8 cellular contexts compared by ENCODE assay signal in the genomic region with DNA sequence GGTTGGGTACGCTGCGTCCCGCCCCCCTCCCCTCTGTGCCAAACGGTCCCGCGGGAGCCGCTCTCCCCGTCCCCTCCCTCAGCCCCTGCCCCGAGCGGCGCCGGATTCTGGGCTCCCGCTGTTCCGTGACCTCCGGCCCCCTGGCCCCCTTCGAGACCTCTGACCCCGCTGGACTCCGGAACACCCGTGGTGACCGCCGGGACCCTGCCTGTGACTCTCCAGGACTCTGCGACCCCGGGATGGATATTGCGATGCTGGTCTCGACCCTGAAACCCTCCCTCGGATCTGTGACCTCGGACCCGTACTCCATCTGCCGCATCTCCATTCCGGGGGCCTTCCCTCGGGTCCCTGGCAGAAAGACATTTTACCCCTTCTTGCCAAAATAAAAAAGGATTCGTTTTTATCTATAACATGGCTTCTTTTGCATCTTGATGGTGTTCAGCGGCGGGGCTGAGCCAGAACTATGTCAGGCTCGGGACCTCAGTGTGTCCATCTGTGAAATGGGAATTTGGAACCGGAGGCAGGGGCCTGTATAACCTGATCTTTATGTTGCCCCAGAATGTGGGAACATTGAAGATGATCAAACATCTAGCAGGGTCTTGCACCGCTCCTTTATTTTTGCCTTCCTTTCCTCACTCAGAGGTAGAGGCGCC. TPM values are rescaled to one million over a fixed set of nuclear protein-coding genes. Genes with fewer than 3 reads are reported as not detected.
DNase-seq lines count a peak whose midpoint lies in the region; ATAC-seq, FAIRE-seq and TF ChIP-seq lines count a peak whose summit lies in the region.

No MANE protein-coding gene starts in this region.

- H3F3A ChIP-seq in OCI-LY1 (ENCODE audit: insufficient read depth, low read length) = no peaks in the 10 kb centered on the region

- peak overlapping the region; percentile 89 to 95 (median 92) for H3K4me3 Mint-ChIP-seq in CD4-positive, alpha-beta memory T cell

- H3K4me2 ChIP-seq in OCI-LY1 (ENCODE audit: low read length) (peak overlapping the region; percentile 81), H1 (ENCODE audit: insufficient read depth in 1 of 2, low read depth in 2 of 2, low read length in 2 of 2) (peak overlapping the region; percentile 67 to 80), neuronal stem cell (ENCODE audit: insufficient read depth, low read length, poor library complexity, severe bottlenecking) (peak overlapping the region; percentile 51)

- H3K18ac ChIP-seq in H1 (ENCODE audit: extremely low read depth, low read length) (peak overlapping the region; percentile 60; the same call in 1 of the 2 replicates), neuronal stem cell (ENCODE audit: low read length) (peak overlapping the region; percentile 65)

- H3K14ac ChIP-seq in H1 (ENCODE audit: insufficient read length) = no peak overlapping the region
- H3K14ac ChIP-seq in neuronal stem cell (ENCODE audit: low read length) = no peak overlapping the region

- no peaks in the 10 kb centered on the region for H3K79me2 ChIP-seq in OCI-LY1 (ENCODE audit: insufficient read depth, low read length)
- peaks cover 0 to 16% of the 10 kb centered on the region in 2 experiments; a peak in 1 of 4 replicates for H3K79me2 ChIP-seq in H1 (ENCODE audit: control insufficient read depth in 1 of 2, insufficient read depth in 2 of 2, low read length in 2 of 2)

- FAIRE-seq in H1 (lab: Jason Lieb, UNC) = no peak
- FAIRE-seq in frontal cortex (lab: Jason Lieb, UNC) = no peak

- TF ChIP-seq CTCF in OCI-LY1 (IDR thresholded peaks at IDR 0.05; ENCODE audit: low read length) (peak; percentile 91), H1 (IDR thresholded peaks at IDR 0.05; ENCODE audit: control extremely low read depth in 1 of 3, insufficient read depth in 1 of 3, low read depth in 1 of 3, low read length in 3 of 3) (no peak)

- H4K20me1 ChIP-seq in OCI-LY1 (ENCODE audit: insufficient read depth, low read length) (no peaks in the 10 kb centered on the region), H1 (replicated peaks in 1 of 2; ENCODE audit: control insufficient read depth in 1 of 2, insufficient read depth in 2 of 2, low read length in 2 of 2) (peaks cover 0 to 4% of the 10 kb centered on the region in 2 experiments)

- H2AK5ac ChIP-seq in H1 (ENCODE audit: low read depth, low read length) (no peak overlapping the region), neuronal stem cell (ENCODE audit: low read depth, low read length) (peak overlapping the region; percentile 96)

- H2BK120ac ChIP-seq in H1 (replicated peaks; ENCODE audit: low read depth, low read length) (no peak overlapping the region), neuronal stem cell (ENCODE audit: low read depth, low read length) (no peak overlapping the region)

- H3K79me1 ChIP-seq in H1 (ENCODE audit: low read depth, low read length) (peaks cover 6% of the 10 kb centered on the region; the same call in 1 of the 2 replicates), neuronal stem cell (ENCODE audit: low read depth, low read length) (peaks cover 7% of the 10 kb centered on the region)

- H4K91ac ChIP-seq in H1 (replicated peaks; ENCODE audit: insufficient read length, low read length) = no peak overlapping the region
- H4K91ac ChIP-seq in neuronal stem cell (ENCODE audit: low read depth, low read length, poor library complexity) = no peak overlapping the region

- TF ChIP-seq POLR2A in H1 (IDR thresholded peaks at IDR 0.05; ENCODE audit: control extremely low read depth in 1 of 2, low read depth in 2 of 2, low read length in 2 of 2) = no peak

- no peak overlapping the region for H2BK5ac ChIP-seq in H1 (ENCODE audit: low read depth, low read length)
- no peak overlapping the region for H2BK5ac ChIP-seq in neuronal stem cell (ENCODE audit: low read length)

- H2BK12ac ChIP-seq in H1 (ENCODE audit: low read depth, low read length) (no peak overlapping the region), neuronal stem cell (ENCODE audit: low read length) (no peak overlapping the region)

- H4K5ac ChIP-seq in H1 (ENCODE audit: insufficient read length, low read depth, low read length) = no peak overlapping the region

- DNase-seq in CD4-positive, alpha-beta memory T cell = no peak
- DNase-seq in H1 (ENCODE audit: low read depth in 1 of 2, low spot score in 2 of 2) = peak in 1 of 2 experiments; percentile 60
- no peak for DNase-seq in neuronal stem cell (ENCODE audit: low spot score)
- no peak for DNase-seq in T-helper 9 cell
- DNase-seq in frontal cortex (ENCODE audit: low spot score in 2 of 2) = no peak
- no peak for DNase-seq in D341Med (ENCODE audit: low spot score)

- H3K4me3 ChIP-seq in CD4-positive, alpha-beta memory T cell (ENCODE audit: low read length in 2 of 2) = peak overlapping the region; percentile 66 to 67
- H3K4me3 ChIP-seq in OCI-LY1 (ENCODE audit: low read depth, low read length, poor library complexity, severe bottlenecking) (peak overlapping the region; percentile 62), H1 (ENCODE audit: extremely low read depth in 1 of 4, insufficient read depth in 2 of 4, low read depth in 3 of 4, low read length in 4 of 4) (peak overlapping the region; percentile 43 to 64 (median 47)), neuronal stem cell (ENCODE audit: low read length in 2 of 2) (peak overlapping the region; percentile 17 to 20)

- H2AFZ ChIP-seq in OCI-LY1 (ENCODE audit: low read length) = peak overlapping the region; percentile 76
- H2AFZ ChIP-seq in H1 (ENCODE audit: low read length) = no peak overlapping the region
- H2AFZ ChIP-seq in neuronal stem cell (ENCODE audit: low read length) = peak overlapping the region; percentile 90

- no peak for ATAC-seq in GM21423 (IDR thresholded peaks at IDR 0.05; ENCODE audit: unreplicated experiment)

- H2BK15ac ChIP-seq in H1 (ENCODE audit: low read length) (no peak overlapping the region), neuronal stem cell (ENCODE audit: low read length) (no peak overlapping the region)

- H3K9ac ChIP-seq in OCI-LY1 (ENCODE audit: low read length) = peak overlapping the region; percentile 67
- no peak overlapping the region for H3K9ac ChIP-seq in H1 (replicated peaks in 1 of 4; ENCODE audit: extremely low read depth in 1 of 4, low read depth in 3 of 4, low read length in 3 of 4)
- H3K9ac ChIP-seq in neuronal stem cell (ENCODE audit: low read depth, low read length, poor library complexity) = no peak overlapping the region

- H3K27ac Mint-ChIP-seq in CD4-positive, alpha-beta memory T cell = peak overlapping the region; percentile 75 to 91 (median 89)

- H3K4me1 Mint-ChIP-seq in CD4-positive, alpha-beta memory T cell = peaks cover 7 to 31% (median 20%) of the 10 kb centered on the region in 4 donors

- H3K9me3 ChIP-seq in CD4-positive, alpha-beta memory T cell (ENCODE audit: control insufficient read depth in 1 of 2, low read length in 2 of 2) = no peaks in the 10 kb centered on the region
- H3K9me3 ChIP-seq in OCI-LY1 (ENCODE audit: low read length) (no peaks in the 10 kb centered on the region), H1 (ENCODE audit: insufficient read depth in 2 of 2, low read depth in 1 of 2, low read length in 1 of 2) (no peaks in the 10 kb centered on the region), neuronal stem cell (replicated peaks in 1 of 2; ENCODE audit: control insufficient read depth in 2 of 2, insufficient read depth in 1 of 2, low read depth in 1 of 2, low read length in 2 of 2) (no peaks in the 10 kb centered on the region)

- POLR2A ChIA-PET in CD4-positive, alpha-beta memory T cell (lab: Charles Lee; ENCODE audit: partially characterized antibody) = no interaction called here
- POLR2A ChIA-PET in H1 (lab: Charles Lee; ENCODE audit: partially characterized antibody) = interaction anchor here (0.5 kb wide), 1 partner anchor 45 kb away, joined by 3 read pairs; no protein-coding TSS in a partner anchor

- no peaks in the 10 kb centered on the region for H3K27me3 ChIP-seq in CD4-positive, alpha-beta memory T cell (ENCODE audit: insufficient read depth, low read length)
- H3K27me3 ChIP-seq in OCI-LY1 (ENCODE audit: insufficient read depth, low read length) (no peaks in the 10 kb centered on the region), H1 (replicated peaks in 1 of 4; ENCODE audit: control insufficient read depth in 3 of 4, extremely low read depth in 1 of 4, insufficient read depth in 3 of 4, low read length in 3 of 4) (peaks cover 0 to 15% (median 8%) of the 10 kb centered on the region in 4 experiments; a peak in 5 of 7 replicates), neuronal stem cell (ENCODE audit: control insufficient read depth in 3 of 3, insufficient read depth in 3 of 3, low read depth in 1 of 3, low read length in 3 of 3) (peaks cover 4 to 37% (median 14%) of the 10 kb centered on the region in 3 experiments)

- no peak; a peak in 1 of 4 replicates for TF ChIP-seq RAD21 in H1 (IDR thresholded peaks at IDR 0.05 in 1 of 2, conservative IDR thresholded peaks at IDR 0.05 in 1 of 2; ENCODE audit: low read depth in 2 of 2, low read length in 2 of 2)

- no peak overlapping the region for H3K27ac ChIP-seq in CD4-positive, alpha-beta memory T cell (ENCODE audit: low read depth, low read length)
- H3K27ac ChIP-seq in OCI-LY1 (ENCODE audit: low read depth, low read length, poor library complexity, severe bottlenecking) (no peak overlapping the region), H1 (ENCODE audit: low read depth, low read length) (no peak overlapping the region), neuronal stem cell (replicated peaks; ENCODE audit: low read length) (no peak overlapping the region)

- H3K56ac ChIP-seq in H1 (replicated peaks; ENCODE audit: insufficient read length, low read depth, low read length) = no peak overlapping the region

- H3K23ac ChIP-seq in H1 (ENCODE audit: insufficient read length) (no peak overlapping the region), neuronal stem cell (ENCODE audit: low read depth, low read length, poor library complexity) (no peak overlapping the region)

- H3K23me2 ChIP-seq in H1 (ENCODE audit: low read depth, low read length) = peaks cover 13% of the 10 kb centered on the region; the same call in 1 of the 2 replicates

- H4K8ac ChIP-seq in H1 (ENCODE audit: extremely low read depth, insufficient read depth, low read length) = no peak overlapping the region; the same call in 1 of the 2 replicates
- no peak overlapping the region for H4K8ac ChIP-seq in neuronal stem cell (ENCODE audit: low read depth, low read length)

- peaks cover 19% of the 10 kb centered on the region for H3K4me1 ChIP-seq in CD4-positive, alpha-beta memory T cell (ENCODE audit: insufficient read depth, low read length)
- H3K4me1 ChIP-seq in OCI-LY1 (ENCODE audit: insufficient read depth, low read length, severe bottlenecking) (peaks cover 30% of the 10 kb centered on the region), H1 (replicated peaks in 1 of 4; ENCODE audit: control insufficient read depth in 3 of 4, insufficient read depth in 4 of 4, low read length in 3 of 4) (peaks cover 0 to 4% (median 1%) of the 10 kb centered on the region in 4 experiments; a peak in 2 of 7 replicates), neuronal stem cell (ENCODE audit: control insufficient read depth in 2 of 2, insufficient read depth in 1 of 2, low read depth in 1 of 2, low read length in 2 of 2) (peaks cover 3 to 9% of the 10 kb centered on the region in 2 donors)

- no peak overlapping the region for H2BK20ac ChIP-seq in H1 (ENCODE audit: low read length)

- no peak for TF ChIP-seq EP300 in H1 (IDR thresholded peaks at IDR 0.05; ENCODE audit: borderline replicate concordance in 1 of 2, low read depth in 2 of 2, low read length in 2 of 2)

- peaks cover 0 to 7% of the 10 kb centered on the region in 2 donors for H3K36me3 Mint-ChIP-seq in CD4-positive, alpha-beta memory T cell

- no peaks in the 10 kb centered on the region for H3K36me3 ChIP-seq in CD4-positive, alpha-beta memory T cell (ENCODE audit: insufficient read depth, low read length)
- no peaks in the 10 kb centered on the region for H3K36me3 ChIP-seq in OCI-LY1 (ENCODE audit: insufficient read depth, low read length)
- H3K36me3 ChIP-seq in H1 (ENCODE audit: control insufficient read depth in 2 of 4, insufficient read depth in 4 of 4, low read length in 3 of 4) = no peaks in the 10 kb centered on the region
- H3K36me3 ChIP-seq in neuronal stem cell (replicated peaks in 1 of 2; ENCODE audit: control insufficient read depth in 2 of 2, insufficient read depth in 2 of 2, low read length in 2 of 2) = no peaks in the 10 kb centered on the region

- 6% methylated on average over 27 of the region's 38 CpGs; no CpG with 5 or more reads in 1 of the 2 experiments for WGBS in H1 (ENCODE audit: extremely low coverage in 1 of 2, insufficient coverage in 1 of 2, insufficient read length in 1 of 2, insufficient replicate concordance in 2 of 2, low coverage in 1 of 2, low lambda C conversion rate in 2 of 2, missing lambda C conversion rate in 1 of 2), 2 experiments
- no CpG with 5 or more reads among the region's 38 CpGs for WGBS in neuronal stem cell (ENCODE audit: extremely low coverage in 2 of 2, insufficient read length in 2 of 2, insufficient replicate concordance in 1 of 2), 2 donors

- intact Hi-C loops in CD4-positive, alpha-beta memory T cell (cut with micrococcal nuclease) = loop anchor here (1.0 to 2.0 kb wide), 11 partner anchors 22 to 248 kb away; partner anchors contain the start of genes ERF, GSK3A, PAFAH1B3 and POU2F2

- no peaks in the 10 kb centered on the region for H3K9me3 Mint-ChIP-seq in CD4-positive, alpha-beta memory T cell

- no peaks in the 10 kb centered on the region for H3K9me2 ChIP-seq in OCI-LY1 (ENCODE audit: low read depth, low read length)

- CTCF ChIA-PET in CD4-positive, alpha-beta memory T cell (lab: Charles Lee; ENCODE audit: partially characterized antibody) = interaction anchor here (3.9 kb wide), 1 partner anchor 215 kb away, joined by 23 read pairs; no protein-coding TSS in a partner anchor
- CTCF ChIA-PET in H1 (lab: Charles Lee; ENCODE audit: partially characterized antibody) = no interaction called here

- H3K4ac ChIP-seq in H1 (replicated peaks; ENCODE audit: insufficient read length, low read depth, low read length) (peak overlapping the region; percentile 32), neuronal stem cell (ENCODE audit: low read length) (no peak overlapping the region)

- H3K27me3 Mint-ChIP-seq in CD4-positive, alpha-beta memory T cell = peaks cover 5 to 12% of the 10 kb centered on the region in 2 donors

RNA-seq across cellular contexts. Expression of gene MEGF8, which starts 0.7 kb away (rescaled TPM):
- total RNA-seq in CD4-positive, alpha-beta memory T cell = 1 to 10 TPM; 8.6 to 9.5 TPM
- polyA plus RNA-seq in CD4-positive, alpha-beta memory T cell = under 1 TPM; 0.09 to 0.42 TPM
- 22.3 and 23.7 TPM in 2 replicates for total RNA-seq in H1 (2021; fragmentation: NEBNext Ultra II Directional; extraction: Animal tissue kit (Norgen Biotek cat#: 25700))
- polyA plus RNA-seq in H1 (2011; rRNA removed) = 13.0 and 22.9 TPM in 2 replicates
- 14.4 TPM for polyA plus RNA-seq in H1 (2011; cell fraction: cytosol; rRNA removed)
- polyA plus RNA-seq in H1 (2011; cell fraction: nucleus; rRNA removed) = 36.3 TPM
- polyA plus RNA-seq in H1 (2012, experiment 1 of 2) = 19.5 to 28.0 TPM (median 24.5 TPM) in 4 replicates
- polyA plus RNA-seq in H1 (2012, experiment 2 of 2) = 17.4 TPM
- polyA plus RNA-seq in H1 (2013, experiment 1 of 2) = 25.0 TPM
- polyA plus RNA-seq in H1 (2013, experiment 2 of 2) = 20.5 TPM
- 12.0 and 12.8 TPM in 2 replicates for polyA minus RNA-seq in H1 (2011; rRNA and poly(A)+ RNA removed)
- polyA minus RNA-seq in H1 (2011; cell fraction: cytosol; rRNA and poly(A)+ RNA removed) = 27.8 TPM
- 24.9 TPM for polyA minus RNA-seq in H1 (2011; cell fraction: nucleus; rRNA and poly(A)+ RNA removed)
- 11.4 TPM for polyA plus RNA-seq in neuronal stem cell (2013, experiment 1 of 2)
- polyA plus RNA-seq in neuronal stem cell (2013, experiment 2 of 2) = 12.1 TPM
- total RNA-seq in frontal cortex = 35.9 TPM

RNA-seq across cellular contexts. Expression of gene TMEM145, which starts 11.7 kb away (rescaled TPM):
- total RNA-seq in CD4-positive, alpha-beta memory T cell = not detected
- polyA plus RNA-seq in CD4-positive, alpha-beta memory T cell = not detected
- total RNA-seq in H1 (2021; fragmentation: NEBNext Ultra II Directional; extraction: Animal tissue kit (Norgen Biotek cat#: 25700)) = 4.7 and 5.0 TPM in 2 replicates
- 2.3 and 4.5 TPM in 2 replicates for polyA plus RNA-seq in H1 (2011; rRNA removed)
- polyA plus RNA-seq in H1 (2011; cell fraction: cytosol; rRNA removed) = 2.1 TPM
- 19.4 TPM for polyA plus RNA-seq in H1 (2011; cell fraction: nucleus; rRNA removed)
- 7.2 to 10.4 TPM (median 8.4 TPM) in 4 replicates for polyA plus RNA-seq in H1 (2012, experiment 1 of 2)
- 6.6 TPM for polyA plus RNA-seq in H1 (2012, experiment 2 of 2)
- 6.3 TPM for polyA plus RNA-seq in H1 (2013, experiment 1 of 2)
- polyA plus RNA-seq in H1 (2013, experiment 2 of 2) = 5.4 TPM
- 7.5 and 11.1 TPM in 2 replicates for polyA minus RNA-seq in H1 (2011; rRNA and poly(A)+ RNA removed)
- 3.3 TPM for polyA minus RNA-seq in H1 (2011; cell fraction: cytosol; rRNA and poly(A)+ RNA removed)
- polyA minus RNA-seq in H1 (2011; cell fraction: nucleus; rRNA and poly(A)+ RNA removed) = 8.0 TPM
- polyA plus RNA-seq in neuronal stem cell (2013, experiment 1 of 2) = 0.61 TPM
- 0.79 TPM for polyA plus RNA-seq in neuronal stem cell (2013, experiment 2 of 2)
- 35.1 TPM for total RNA-seq in frontal cortex

RNA-seq across cellular contexts. Expression of gene PAFAH1B3, which starts 22.4 kb away (rescaled TPM):
- 10 to 100 TPM; 17.0 to 17.2 TPM for total RNA-seq in CD4-positive, alpha-beta memory T cell
- 10 to 100 TPM; 35.0 to 43.7 TPM for polyA plus RNA-seq in CD4-positive, alpha-beta memory T cell
- total RNA-seq in H1 (2021; fragmentation: NEBNext Ultra II Directional; extraction: Animal tissue kit (Norgen Biotek cat#: 25700)) = 124 and 132 TPM in 2 replicates
- polyA plus RNA-seq in H1 (2011; rRNA removed) = 248 and 294 TPM in 2 replicates
- polyA plus RNA-seq in H1 (2011; cell fraction: cytosol; rRNA removed) = 171 TPM
- polyA plus RNA-seq in H1 (2011; cell fraction: nucleus; rRNA removed) = 201 TPM
- polyA plus RNA-seq in H1 (2012, experiment 1 of 2) = 95.5 to 156 TPM (median 148 TPM) in 4 replicates
- 202 TPM for polyA plus RNA-seq in H1 (2012, experiment 2 of 2)
- 109 TPM for polyA plus RNA-seq in H1 (2013, experiment 1 of 2)
- polyA plus RNA-seq in H1 (2013, experiment 2 of 2) = 108 TPM
- 61.2 and 78.8 TPM in 2 replicates for polyA minus RNA-seq in H1 (2011; rRNA and poly(A)+ RNA removed)
- polyA minus RNA-seq in H1 (2011; cell fraction: cytosol; rRNA and poly(A)+ RNA removed) = 60.3 TPM
- 52.6 TPM for polyA minus RNA-seq in H1 (2011; cell fraction: nucleus; rRNA and poly(A)+ RNA removed)
- polyA plus RNA-seq in neuronal stem cell (2013, experiment 1 of 2) = 134 TPM
- polyA plus RNA-seq in neuronal stem cell (2013, experiment 2 of 2) = 128 TPM
- 242 TPM for total RNA-seq in frontal cortex

RNA-seq across cellular contexts. Expression of gene PRR19, which starts 22.8 kb away (rescaled TPM):
- under 1 TPM; 0.28 to 0.64 TPM for total RNA-seq in CD4-positive, alpha-beta memory T cell
- under 1 TPM; 0.48 to 0.85 TPM for polyA plus RNA-seq in CD4-positive, alpha-beta memory T cell
- total RNA-seq in H1 (2021; fragmentation: NEBNext Ultra II Directional; extraction: Animal tissue kit (Norgen Biotek cat#: 25700)) = 6.7 and 7.2 TPM in 2 replicates
- polyA plus RNA-seq in H1 (2011; rRNA removed) = 7.5 and 8.9 TPM in 2 replicates
- 5.1 TPM for polyA plus RNA-seq in H1 (2011; cell fraction: cytosol; rRNA removed)
- polyA plus RNA-seq in H1 (2011; cell fraction: nucleus; rRNA removed) = 5.0 TPM
- polyA plus RNA-seq in H1 (2012, experiment 1 of 2) = 4.3 to 7.1 TPM (median 6.5 TPM) in 4 replicates
- polyA plus RNA-seq in H1 (2012, experiment 2 of 2) = 8.1 TPM
- 4.9 TPM for polyA plus RNA-seq in H1 (2013, experiment 1 of 2)
- polyA plus RNA-seq in H1 (2013, experiment 2 of 2) = 4.5 TPM
- polyA minus RNA-seq in H1 (2011; rRNA and poly(A)+ RNA removed) = 1.9 and 2.0 TPM in 2 replicates
- 4.7 TPM for polyA minus RNA-seq in H1 (2011; cell fraction: cytosol; rRNA and poly(A)+ RNA removed)
- 2.0 TPM for polyA minus RNA-seq in H1 (2011; cell fraction: nucleus; rRNA and poly(A)+ RNA removed)
- 2.2 TPM for polyA plus RNA-seq in neuronal stem cell (2013, experiment 1 of 2)
- 2.0 TPM for polyA plus RNA-seq in neuronal stem cell (2013, experiment 2 of 2)
- 2.0 TPM for total RNA-seq in frontal cortex

RNA-seq across cellular contexts. Expression of gene CIC, which starts 55.7 kb away (rescaled TPM):
- 10 to 100 TPM; 81.6 to 82.6 TPM for total RNA-seq in CD4-positive, alpha-beta memory T cell
- 1 to 10 TPM in 1 of 2 donors, not detected in 1; 3.5 TPM for polyA plus RNA-seq in CD4-positive, alpha-beta memory T cell
- 43.6 and 48.4 TPM in 2 replicates for total RNA-seq in H1 (2021; fragmentation: NEBNext Ultra II Directional; extraction: Animal tissue kit (Norgen Biotek cat#: 25700))
- 13.2 and 23.1 TPM in 2 replicates for polyA plus RNA-seq in H1 (2011; rRNA removed)
- 12.9 TPM for polyA plus RNA-seq in H1 (2011; cell fraction: cytosol; rRNA removed)
- 85.4 TPM for polyA plus RNA-seq in H1 (2011; cell fraction: nucleus; rRNA removed)
- 26.5 to 45.2 TPM (median 39.7 TPM) in 4 replicates for polyA plus RNA-seq in H1 (2012, experiment 1 of 2)
- polyA plus RNA-seq in H1 (2012, experiment 2 of 2) = 24.2 TPM
- polyA plus RNA-seq in H1 (2013, experiment 1 of 2) = 28.3 TPM
- polyA plus RNA-seq in H1 (2013, experiment 2 of 2) = 27.0 TPM
- polyA minus RNA-seq in H1 (2011; rRNA and poly(A)+ RNA removed) = 3.7 and 5.1 TPM in 2 replicates
- polyA minus RNA-seq in H1 (2011; cell fraction: cytosol; rRNA and poly(A)+ RNA removed) = 18.2 TPM
- 17.1 TPM for polyA minus RNA-seq in H1 (2011; cell fraction: nucleus; rRNA and poly(A)+ RNA removed)
- 38.5 TPM for polyA plus RNA-seq in neuronal stem cell (2013, experiment 1 of 2)
- 37.8 TPM for polyA plus RNA-seq in neuronal stem cell (2013, experiment 2 of 2)
- total RNA-seq in frontal cortex = 15.5 TPM
